23 cellular contexts compared by ENCODE assay signal in genomic region chr14:89550761-89551283, GRCh38.
DNase-seq lines count a peak whose midpoint lies in the region; ATAC-seq, FAIRE-seq and TF ChIP-seq lines count a peak whose summit lies in the region.
"Had no signal": no experiment of that assay in that cellular context is flagged by ENCODE, and none has a peak within 500 bp of the region (broad histone marks: within the 10 kb centered on the region; RNA-seq: fewer than 3 reads in every experiment).

No MANE protein-coding gene starts in this region.

- no peaks in the 10 kb centered on the region for H3K27me3 ChIP-seq in CD8-positive, alpha-beta memory T cell (ENCODE audit: insufficient read depth, low read length, poor library complexity, severe bottlenecking)
- H3K27me3 ChIP-seq: ascending aorta had no signal

- CTCF ChIA-PET in CD8-positive, alpha-beta memory T cell (lab: Charles Lee), result no interaction called here

- H3K36me3 Mint-ChIP-seq in CD8-positive, alpha-beta memory T cell, result peaks cover 5 to 47% (median 12%) of the 10 kb centered on the region in 3 donors
- peaks cover 31% of the 10 kb centered on the region for H3K36me3 Mint-ChIP-seq in effector memory CD8-positive, alpha-beta T cell (ENCODE audit: insufficient read depth)
- H3K36me3 Mint-ChIP-seq in neural crest cell (ENCODE audit: low read depth), result no peaks in the 10 kb centered on the region

- peak overlapping the region in 5 of 8 donors; percentile 8 to 48 (median 18) for H3K27ac Mint-ChIP-seq in CD8-positive, alpha-beta memory T cell
- H3K27ac Mint-ChIP-seq in effector memory CD8-positive, alpha-beta T cell, result peak overlapping the region; percentile 26 to 41
- H3K27ac Mint-ChIP-seq in neural crest cell (ENCODE audit: unreplicated experiment), result peak overlapping the region; percentile 93
- H3K27ac Mint-ChIP-seq: activated CD4-positive, alpha-beta T cell treated with anti-CD3 and anti-CD28 coated beads, Interleukin-2, amount 10 ng/mL, durations not matched to agents 24 days and 14 days had no signal

- ATAC-seq in effector memory CD8-positive, alpha-beta T cell (replicated peaks), result no peak
- ATAC-seq: sciatic nerve had no signal

- no peak overlapping the region for H3K4me3 ChIP-seq in CD8-positive, alpha-beta memory T cell (ENCODE audit: low read length)
- H3K4me3 ChIP-seq: ascending aorta, lung, thoracic aorta had no signal

- POLR2A ChIA-PET in CD8-positive, alpha-beta memory T cell (lab: Charles Lee), result no interaction called here

- no peak overlapping the region for H3K27ac ChIP-seq in CD8-positive, alpha-beta memory T cell (ENCODE audit: low read depth, low read length)
- H3K27ac ChIP-seq: ascending aorta, thoracic aorta had no signal

- no peaks in the 10 kb centered on the region for H3K9me3 Mint-ChIP-seq in CD8-positive, alpha-beta memory T cell
- H3K9me3 Mint-ChIP-seq in effector memory CD8-positive, alpha-beta T cell, result no peaks in the 10 kb centered on the region
- H3K9me3 Mint-ChIP-seq in neural crest cell, result no peaks in the 10 kb centered on the region
- H3K9me3 Mint-ChIP-seq: activated CD4-positive, alpha-beta T cell treated with anti-CD3 and anti-CD28 coated beads, Interleukin-2, amount 10 ng/mL, durations not matched to agents 24 days and 14 days had no signal

- H3K4me3 Mint-ChIP-seq in CD8-positive, alpha-beta memory T cell, result no peak overlapping the region
- no peak overlapping the region for H3K4me3 Mint-ChIP-seq in effector memory CD8-positive, alpha-beta T cell
- H3K4me3 Mint-ChIP-seq in neural crest cell, result peak overlapping the region; percentile 56
- H3K4me3 Mint-ChIP-seq: activated CD4-positive, alpha-beta T cell treated with anti-CD3 and anti-CD28 coated beads, Interleukin-2, amount 10 ng/mL, durations not matched to agents 24 days and 14 days had no signal

- H3K4me1 ChIP-seq in CD8-positive, alpha-beta memory T cell (ENCODE audit: insufficient read depth, low read length), result peaks cover 15% of the 10 kb centered on the region
- H3K4me1 ChIP-seq: ascending aorta had no signal

- FAIRE-seq in frontal cortex (lab: Jason Lieb, UNC), result no peak
- FAIRE-seq: H54, keratinocyte had no signal

- H3K4me1 Mint-ChIP-seq in CD8-positive, alpha-beta memory T cell, result peaks cover 48 to 68% (median 61%) of the 10 kb centered on the region in 3 donors
- peaks cover 29 to 47% of the 10 kb centered on the region in 2 donors for H3K4me1 Mint-ChIP-seq in effector memory CD8-positive, alpha-beta T cell (ENCODE audit: low read depth in 2 of 2)
- peaks cover 38% of the 10 kb centered on the region for H3K4me1 Mint-ChIP-seq in neural crest cell

- H3K9me3 ChIP-seq in CD8-positive, alpha-beta memory T cell (ENCODE audit: low read length), result no peaks in the 10 kb centered on the region
- H3K9me3 ChIP-seq: ascending aorta, thoracic aorta had no signal

- no peak for TF ChIP-seq CTCF in neural crest cell (conservative IDR thresholded peaks at IDR 0.05)

- DNase-seq in CD8-positive, alpha-beta memory T cell, result no peak
- DNase-seq in NCI-H526 treated with DMSO at 0.1 percent for 48 hours (lab: John Stamatoyannopoulos, UW), result peak; percentile 19
- no peak for DNase-seq in effector memory CD8-positive, alpha-beta T cell
- DNase-seq in neural crest cell (ENCODE audit: low read depth, low spot score), result peak; percentile 2
- DNase-seq in dedifferentiated amniotic fluid mesenchymal stem cell (ENCODE audit: extremely low spot score), result no peak
- no peak for DNase-seq in SK-N-DZ (ENCODE audit: low spot score)
- no peak for DNase-seq in frontal cortex (ENCODE audit: low spot score in 2 of 2)
- DNase-seq: activated CD4-positive, alpha-beta T cell treated with anti-CD3 and anti-CD28 coated beads, Interleukin-2, amount 10 ng/mL, durations not matched to agents 24 days and 14 days; activated CD8-positive, alpha-beta memory T cell treated with anti-CD3 and anti-CD28 coated beads, Interleukin-2, amount 50 U/mL, for 48 hours; activated gamma-delta T cell; DMS79 treated with DMSO at 0.1 percent for 48 hours; hypothalamus; KBM-7; NCI-H146; NCI-H2171; NCI-H524 treated with DMSO at 0.1 percent for 48 hours; posterior cingulate gyrus had no signal

- H3K36me3 ChIP-seq in CD8-positive, alpha-beta memory T cell (ENCODE audit: insufficient read depth, low read length), result no peaks in the 10 kb centered on the region
- H3K36me3 ChIP-seq: ascending aorta, thoracic aorta had no signal

- H3K27me3 Mint-ChIP-seq in CD8-positive, alpha-beta memory T cell, result peaks cover 0 to 1% of the 10 kb centered on the region in 2 donors
- H3K27me3 Mint-ChIP-seq in effector memory CD8-positive, alpha-beta T cell, result no peaks in the 10 kb centered on the region
- no peaks in the 10 kb centered on the region for H3K27me3 Mint-ChIP-seq in neural crest cell (ENCODE audit: low read depth)
- H3K27me3 Mint-ChIP-seq: activated CD4-positive, alpha-beta T cell treated with anti-CD3 and anti-CD28 coated beads, Interleukin-2, amount 10 ng/mL, durations not matched to agents 24 days and 14 days had no signal

Comparison
In these comparisons a context has a peak if more than half of its experiments do, and no peak if none do; other contexts are left out.
1. DNase-seq: peak in NCI-H526 treated with DMSO at 0.1 percent for 48 hours (single experiment) and neural crest cell (single experiment); none in CD8-positive, alpha-beta memory T cell (0 of 5), effector memory CD8-positive, alpha-beta T cell (0 of 3), dedifferentiated amniotic fluid mesenchymal stem cell (single experiment), SK-N-DZ (single experiment) and frontal cortex (0 of 2).
2. H3K27ac Mint-ChIP-seq: peak in every context shown above with its lines; median percentile 93 in neural crest cell; 34 in effector memory CD8-positive, alpha-beta T cell; 18 in CD8-positive, alpha-beta memory T cell.